ENCODE assay signal across 8 cellular contexts in the genomic region with DNA sequence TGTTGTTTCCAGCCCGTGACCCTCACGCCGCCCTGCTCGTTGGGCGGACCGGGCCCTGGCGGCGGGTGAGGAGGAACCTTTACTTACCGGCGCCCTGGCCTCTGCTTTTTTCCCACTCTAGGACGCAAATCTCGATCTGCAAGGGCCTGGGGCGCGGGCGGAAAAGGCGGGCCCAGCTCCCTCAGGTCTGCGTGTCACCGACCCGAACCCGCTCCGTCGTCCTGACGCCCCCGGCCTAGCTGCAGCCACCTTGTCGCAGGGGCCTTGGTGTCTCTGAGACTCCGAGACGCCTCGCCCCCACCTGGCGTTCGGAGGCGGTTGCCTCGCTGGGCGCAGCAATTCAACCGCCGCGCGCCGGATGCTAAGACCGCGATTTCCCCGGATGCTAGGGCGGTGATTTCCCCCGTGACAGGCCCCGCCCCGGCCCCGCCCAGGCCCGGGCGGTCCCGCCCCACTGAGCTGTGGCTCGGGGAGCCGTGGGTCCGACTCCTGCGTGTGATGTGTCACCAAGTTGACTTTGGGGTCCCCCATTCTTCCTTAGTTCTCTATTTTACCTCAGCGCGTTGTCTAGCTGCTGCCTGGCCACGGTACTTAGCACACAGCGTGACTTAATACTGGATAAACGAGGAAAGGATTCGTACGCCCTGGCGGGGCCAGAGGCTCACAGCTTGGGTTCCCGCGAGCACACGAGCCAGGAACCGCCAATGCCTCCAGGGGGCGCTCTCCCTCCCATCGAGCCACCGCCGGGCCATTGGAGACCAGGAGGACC. TPM values are rescaled to one million over a fixed set of nuclear protein-coding genes. Genes with fewer than 3 reads are reported as not detected.
A peak's percentile ranks its signal among the peaks of the same experiment; 100 is the strongest.
DNase-seq lines count a peak whose midpoint lies in the region; ATAC-seq and TF ChIP-seq lines count a peak whose summit lies in the region.

A gene (minus strand): TSS at position 371 of the 769 bp plus-strand sequence. CDS start 18,196 bp downstream, outside the sequence.

- peak; percentile 64 for DNase-seq in COLO668 (lab: John Stamatoyannopoulos, UW; ENCODE audit: unreplicated experiment)
- peak; percentile 61 for DNase-seq in OCI-M2 (lab: John Stamatoyannopoulos, UW; ENCODE audit: unreplicated experiment)
- DNase-seq in activated T-helper 1 cell treated with anti-CD3 and anti-CD28 coated beads, Interleukin-2, amount 50 U/mL, for 16 hours (ENCODE audit: low read depth in 1 of 2, low spot score in 1 of 2): peak; percentile 84
- peak; percentile 65 for DNase-seq in fibroblast of the conjunctiva (ENCODE audit: low read depth)
- peak; percentile 86 for DNase-seq in neural crest cell (ENCODE audit: low read depth, low spot score)

- ATAC-seq in GM19397 (IDR thresholded peaks at IDR 0.05; ENCODE audit: unreplicated experiment) (peak; percentile 98), HG03565 (IDR thresholded peaks at IDR 0.05; ENCODE audit: unreplicated experiment) (peak; percentile 95)

- TF ChIP-seq CTCF in neural crest cell (conservative IDR thresholded peaks at IDR 0.05): peak; percentile 94

- peaks cover 6% of the 10 kb centered on the region for H3K27me3 Mint-ChIP-seq in neural crest cell (ENCODE audit: low read depth)

- H3K9ac ChIP-seq in stomach smooth muscle (ENCODE audit: low read length in 2 of 2): peak within 1 kb of the TSS; percentile 62 to 74

- peaks cover 6% of the 10 kb centered on the region for H3K4me1 ChIP-seq in stomach smooth muscle (ENCODE audit: control insufficient read depth, insufficient read depth, low read length)

- H3K4me3 ChIP-seq in stomach smooth muscle (ENCODE audit: low read length in 2 of 2): peak within 1 kb of the TSS; percentile 65 to 87

- peak within 1 kb of the TSS; percentile 94 for H3K27ac Mint-ChIP-seq in neural crest cell (ENCODE audit: unreplicated experiment)

- peaks cover 21% of the 10 kb centered on the region for H3K36me3 Mint-ChIP-seq in neural crest cell (ENCODE audit: low read depth)

- no peaks in the 10 kb centered on the region for H3K27me3 ChIP-seq in stomach smooth muscle (ENCODE audit: control insufficient read depth in 1 of 2, insufficient read depth in 2 of 2, low read length in 2 of 2)

- no peaks in the 10 kb centered on the region for H3K9me3 ChIP-seq in stomach smooth muscle (ENCODE audit: control insufficient read depth in 2 of 2, low read length in 2 of 2)

- peaks cover 0 to 3% of the 10 kb centered on the region in 2 donors for H3K36me3 ChIP-seq in stomach smooth muscle (ENCODE audit: control insufficient read depth in 2 of 2, insufficient read depth in 2 of 2, low read length in 2 of 2)

- H3K27ac ChIP-seq in stomach smooth muscle (ENCODE audit: low read length): peak within 1 kb of the TSS; percentile 31

- peaks cover 17% of the 10 kb centered on the region for H3K4me1 Mint-ChIP-seq in neural crest cell

- H3K9me3 Mint-ChIP-seq in neural crest cell: peaks cover 15% of the 10 kb centered on the region

- H3K4me3 Mint-ChIP-seq in neural crest cell: peak within 1 kb of the TSS; percentile 91

RNA-seq across cellular contexts. Expression of the gene that starts here (rescaled TPM):
- total RNA-seq in neural crest cell: 32.2 and 37.4 TPM in 2 replicates

Comparison
In these comparisons a context has a peak if more than half of its experiments do, and no peak if none do; other contexts are left out.
1. Peak in every context shown above with its lines: DNase-seq, ATAC-seq, H3K4me3 ChIP-seq and H3K27ac ChIP-seq.